Comparison of ENCODE assay signal across 1 cellular context in genomic region chr14:20343092-20343854, GRCh38.
TF ChIP-seq lines count a peak whose summit lies in the region.

A gene with protein sequence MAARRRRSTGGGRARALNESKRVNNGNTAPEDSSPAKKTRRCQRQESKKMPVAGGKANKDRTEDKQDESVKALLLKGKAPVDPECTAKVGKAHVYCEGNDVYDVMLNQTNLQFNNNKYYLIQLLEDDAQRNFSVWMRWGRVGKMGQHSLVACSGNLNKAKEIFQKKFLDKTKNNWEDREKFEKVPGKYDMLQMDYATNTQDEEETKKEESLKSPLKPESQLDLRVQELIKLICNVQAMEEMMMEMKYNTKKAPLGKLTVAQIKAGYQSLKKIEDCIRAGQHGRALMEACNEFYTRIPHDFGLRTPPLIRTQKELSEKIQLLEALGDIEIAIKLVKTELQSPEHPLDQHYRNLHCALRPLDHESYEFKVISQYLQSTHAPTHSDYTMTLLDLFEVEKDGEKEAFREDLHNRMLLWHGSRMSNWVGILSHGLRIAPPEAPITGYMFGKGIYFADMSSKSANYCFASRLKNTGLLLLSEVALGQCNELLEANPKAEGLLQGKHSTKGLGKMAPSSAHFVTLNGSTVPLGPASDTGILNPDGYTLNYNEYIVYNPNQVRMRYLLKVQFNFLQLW (plus strand): TSS chr14:20343635. CDS start chr14:20343642, 7 bp downstream.

TF ChIP-seq in HepG2, 621 proteins besides CTCF, POLR2A, EP300 and RAD21 (continued from another document):
- TF ChIP-seq PBX3 (CRISPR knock-in tag; IDR thresholded peaks at IDR 0.05; ENCODE audit: borderline replicate concordance) = no peak
- peak; percentile 74 for TF ChIP-seq ZNF709 (CRISPR knock-in tag; IDR thresholded peaks at IDR 0.05)
- TF ChIP-seq RBAK (CRISPR knock-in tag; IDR thresholded peaks at IDR 0.05) = no peak
- peak; percentile 86 for TF ChIP-seq JUND (CRISPR knock-in tag; IDR thresholded peaks at IDR 0.05)
- 0 out of 2 replicates have a peak, but pooled peaks have one; percentile 49 for TF ChIP-seq TEAD2 (CRISPR knock-in tag; IDR thresholded peaks at IDR 0.05)
- peak; percentile 71 for TF ChIP-seq ZNF609 (CRISPR knock-in tag; IDR thresholded peaks at IDR 0.05; ENCODE audit: borderline replicate concordance)
- peak; percentile 74 for TF ChIP-seq ZBTB7B (CRISPR knock-in tag; IDR thresholded peaks at IDR 0.05)
- no peak for TF ChIP-seq MTA3 (CRISPR knock-in tag; IDR thresholded peaks at IDR 0.05)
- TF ChIP-seq ZNF564 (CRISPR knock-in tag; IDR thresholded peaks at IDR 0.05) = peak; percentile 95
- TF ChIP-seq HDAC1 (CRISPR knock-in tag; IDR thresholded peaks at IDR 0.05) = peak; percentile 94
- TF ChIP-seq NONO (IDR thresholded peaks at IDR 0.05) = no peak
- peak; percentile 94 for TF ChIP-seq NONO (CRISPR knock-in tag; conservative IDR thresholded peaks at IDR 0.05)
- TF ChIP-seq RAD51 (IDR thresholded peaks at IDR 0.05; ENCODE audit: borderline replicate concordance) = no peak
- TF ChIP-seq CENPBD1 (CRISPR knock-in tag; IDR thresholded peaks at IDR 0.05; ENCODE audit: borderline replicate concordance, low read depth) = no peak
- TF ChIP-seq EZH2 (conservative IDR thresholded peaks at IDR 0.05; ENCODE audit: low read depth, low read length) = no peak
